Comparison of ENCODE assay signal across 18 cellular contexts in genomic region chr1:17304155-17304826, GRCh38. TPM values are rescaled to one million over a fixed set of nuclear protein-coding genes. Genes with fewer than 3 reads are reported as not detected.
A peak's percentile ranks its signal among the peaks of the same experiment; 100 is the strongest.
DNase-seq lines count a peak whose midpoint lies in the region; ATAC-seq and TF ChIP-seq lines count a peak whose summit lies in the region.
"Had no signal": no experiment of that assay in that cellular context is flagged by ENCODE, and none has a peak within 500 bp of the region (broad histone marks: within the 10 kb centered on the region; RNA-seq: fewer than 3 reads in every experiment).

No MANE protein-coding gene starts in this region.

- H3K27me3 ChIP-seq in mesendoderm (ENCODE audit: insufficient read depth, low read length, poor library complexity) = no peaks in the 10 kb centered on the region
- H3K27me3 ChIP-seq: BE2C, cardiac muscle cell had no signal

- no peak overlapping the region for H4K5ac ChIP-seq in mesendoderm (ENCODE audit: low read length)

- peak; percentile 46 for DNase-seq in ELR (ENCODE audit: low read depth)
- DNase-seq in NB4 (ENCODE audit: low read depth) = peak; percentile 92
- DNase-seq in UCSD-AML1 (lab: John Stamatoyannopoulos, UW; ENCODE audit: unreplicated experiment) = peak; percentile 66
- DNase-seq in mesendoderm = peak; percentile 74
- no peak for DNase-seq in stimulated activated naive CD8-positive, alpha-beta T cell treated with anti-CD3 and anti-CD28 coated beads, Interleukin-15, amount 100 ng/mL, for 72 hours
- no peak for DNase-seq in OCI-M2 (lab: John Stamatoyannopoulos, UW; ENCODE audit: unreplicated experiment)
- no peak for DNase-seq in posterior vena cava (ENCODE audit: low spot score)
- no peak for DNase-seq in CD1c-positive myeloid dendritic cell (ENCODE audit: extremely low spot score)
- DNase-seq: activated naive CD4-positive, alpha-beta T cell treated with Interleukin-2 at 50 U/mL for 16 hours; BE2C; heart right ventricle; left cardiac atrium; naive B cell; NCI-H1048; stimulated activated CD4-positive, alpha-beta T cell treated with anti-CD3 and anti-CD28 coated beads, Interleukin-4, amount 100 ng/mL, for 24 hours had no signal

- intact Hi-C loops in posterior vena cava (cut with DNase I) = no loop called here

- no peak overlapping the region for H3K56ac ChIP-seq in mesendoderm (ENCODE audit: low read length)

- no peaks in the 10 kb centered on the region for H3K79me2 ChIP-seq in mesendoderm (ENCODE audit: control insufficient read depth, insufficient read depth, low read length)

- H3K27ac Mint-ChIP-seq in stimulated activated naive CD8-positive, alpha-beta T cell treated with anti-CD3 and anti-CD28 coated beads, Interleukin-15, amount 100 ng/mL, for 72 hours = no peak overlapping the region
- H3K27ac Mint-ChIP-seq: naive B cell; stimulated activated effector memory CD8-positive, alpha-beta T cell treated with anti-CD3 and anti-CD28 coated beads, Interleukin-12 subunit alpha, Interleukin-12 subunit beta, amount 100 ng/mL, for 72 hours; WTC11 had no signal

- no peak for TF ChIP-seq CTCF in NB4 (IDR thresholded peaks at IDR 0.05; ENCODE audit: low read depth, low read length)

- no peaks in the 10 kb centered on the region for H3K79me1 ChIP-seq in mesendoderm (ENCODE audit: low read length)

- no peak overlapping the region for H3K4me2 ChIP-seq in mesendoderm (ENCODE audit: low read length)

- ATAC-seq in stimulated activated naive CD8-positive, alpha-beta T cell treated with anti-CD3 and anti-CD28 coated beads, Interleukin-15, amount 100 ng/mL, for 72 hours = no peak
- ATAC-seq: stimulated activated effector memory CD8-positive, alpha-beta T cell treated with anti-CD3 and anti-CD28 coated beads, Interleukin-12 subunit alpha, Interleukin-12 subunit beta, amount 100 ng/mL, for 72 hours; WTC11 had no signal

- no peak overlapping the region for H2BK120ac ChIP-seq in mesendoderm (ENCODE audit: low read depth, low read length)

- H2BK15ac ChIP-seq in mesendoderm (replicated peaks; ENCODE audit: low read depth) = no peak overlapping the region

- H3K4me3 ChIP-seq in NB4 (ENCODE audit: low read depth, low read length) = no peak overlapping the region
- H3K4me3 ChIP-seq in mesendoderm (ENCODE audit: low read length) = no peak overlapping the region
- H3K4me3 ChIP-seq: cardiac muscle cell, heart right ventricle had no signal

- peaks cover 31% of the 10 kb centered on the region for H3K27me3 Mint-ChIP-seq in stimulated activated naive CD8-positive, alpha-beta T cell treated with anti-CD3 and anti-CD28 coated beads, Interleukin-15, amount 100 ng/mL, for 72 hours

- H3K4ac ChIP-seq in mesendoderm (ENCODE audit: low read depth, low read length) = no peak overlapping the region

- H3K9me3 Mint-ChIP-seq in stimulated activated naive CD8-positive, alpha-beta T cell treated with anti-CD3 and anti-CD28 coated beads, Interleukin-15, amount 100 ng/mL, for 72 hours = peaks cover 11 to 22% of the 10 kb centered on the region in 2 donors

- no peaks in the 10 kb centered on the region for H3K36me3 ChIP-seq in mesendoderm (ENCODE audit: control insufficient read depth, insufficient read depth, low read length)
- H3K36me3 ChIP-seq: BE2C, cardiac muscle cell, heart right ventricle had no signal

- H4K8ac ChIP-seq in mesendoderm (ENCODE audit: low read depth, low read length) = no peak overlapping the region

- no peaks in the 10 kb centered on the region for H3K4me1 ChIP-seq in mesendoderm (ENCODE audit: control insufficient read depth, low read depth, low read length)
- H3K4me1 ChIP-seq: BE2C had no signal

- H3K27ac ChIP-seq in mesendoderm (ENCODE audit: low read depth, low read length) = no peak overlapping the region
- H3K27ac ChIP-seq: cardiac muscle cell had no signal

- no peaks in the 10 kb centered on the region for H3K4me1 Mint-ChIP-seq in stimulated activated naive CD8-positive, alpha-beta T cell treated with anti-CD3 and anti-CD28 coated beads, Interleukin-15, amount 100 ng/mL, for 72 hours
- H3K4me1 Mint-ChIP-seq: naive B cell; stimulated activated effector memory CD8-positive, alpha-beta T cell treated with anti-CD3 and anti-CD28 coated beads, Interleukin-12 subunit alpha, Interleukin-12 subunit beta, amount 100 ng/mL, for 72 hours had no signal

- no peak overlapping the region for H3K4me3 Mint-ChIP-seq in stimulated activated naive CD8-positive, alpha-beta T cell treated with anti-CD3 and anti-CD28 coated beads, Interleukin-15, amount 100 ng/mL, for 72 hours
- H3K4me3 Mint-ChIP-seq: stimulated activated effector memory CD8-positive, alpha-beta T cell treated with anti-CD3 and anti-CD28 coated beads, Interleukin-12 subunit alpha, Interleukin-12 subunit beta, amount 100 ng/mL, for 72 hours; WTC11 had no signal

- no peak overlapping the region for H3K18ac ChIP-seq in mesendoderm (ENCODE audit: low read length)

- no peak overlapping the region for H2AK5ac ChIP-seq in mesendoderm (ENCODE audit: low read length)

- no peak overlapping the region for H3K9ac ChIP-seq in mesendoderm (ENCODE audit: low read length)

- no CpG with 5 or more reads among the region's 6 CpGs for WGBS in mesendoderm (ENCODE audit: extremely low coverage, insufficient coverage, low lambda C conversion rate)

- TF ChIP-seq POLR2A in NB4 (IDR thresholded peaks at IDR 0.05; ENCODE audit: extremely low read depth, insufficient read length) = no peak

- H3K23ac ChIP-seq in mesendoderm (ENCODE audit: low read length) = no peak overlapping the region

- no peak overlapping the region for H2BK5ac ChIP-seq in mesendoderm (ENCODE audit: low read length)

RNA-seq across cellular contexts. Expression of gene PADI4, which starts 3.7 kb away (rescaled TPM):
- 0.13 TPM for polyA plus RNA-seq in mesendoderm (2013, experiment 1 of 2)
- polyA plus RNA-seq in mesendoderm (2013, experiment 2 of 2) = 0.07 TPM
- 1 to 10 TPM in 1 of 2 donors, under 1 TPM in 1; 0.48 to 6.3 TPM for total RNA-seq in posterior vena cava
- total RNA-seq: cardiac muscle cell had no signal
- polyA plus RNA-seq: cardiac muscle cell had no signal

RNA-seq across cellular contexts. Expression of gene PADI3, which starts 55.4 kb away (rescaled TPM):
- polyA plus RNA-seq in mesendoderm (2013, experiment 1 of 2) = 0.06 TPM
- polyA plus RNA-seq in mesendoderm (2013, experiment 2 of 2) = 0.06 TPM
- not detected for total RNA-seq in posterior vena cava
- total RNA-seq: heart right ventricle, left cardiac atrium had no signal
- polyA plus RNA-seq: cardiac muscle cell, heart right ventricle had no signal

Comparison
In these comparisons a context has a peak if more than half of its experiments do, and no peak if none do; other contexts are left out.
1. DNase-seq: peak in ELR (single experiment), NB4 (single experiment), UCSD-AML1 (single experiment) and mesendoderm (single experiment); none in stimulated activated naive CD8-positive, alpha-beta T cell treated with anti-CD3 and anti-CD28 coated beads, Interleukin-15, amount 100 ng/mL, for 72 hours (0 of 2), OCI-M2 (single experiment), posterior vena cava (single experiment) and CD1c-positive myeloid dendritic cell (single experiment).